In genomic region chr9:104107799-104108198, GRCh38 we compare ENCODE assay signal across 16 cellular contexts. TPM values are rescaled to one million over a fixed set of nuclear protein-coding genes. Genes with fewer than 3 reads are reported as not detected.
DNase-seq lines count a peak whose midpoint lies in the region; ATAC-seq lines count a peak whose summit lies in the region.
"Had no signal": no experiment of that assay in that cellular context is flagged by ENCODE, and none has a peak within 500 bp of the region (broad histone marks: within the 10 kb centered on the region; RNA-seq: fewer than 3 reads in every experiment).

No MANE protein-coding gene starts in this region.

- ATAC-seq in activated CD8-positive, alpha-beta memory T cell treated with anti-CD3 and anti-CD28 coated beads, Interleukin-2, amount 10 ng/mL, durations not matched to agents 7 days and 5 days: peak; percentile 57
- ATAC-seq in activated naive CD8-positive, alpha-beta T cell treated with anti-CD3 and anti-CD28 coated beads, Interleukin-2, amount 50 U/mL, for 24 hours: peak; percentile 28
- peak; percentile 28 for ATAC-seq in activated T-helper 17 cell treated with anti-CD3 and anti-CD28 coated beads, Interleukin-2, amount 50 U/mL, for 72 hours (replicated peaks)
- peak; percentile 51 for ATAC-seq in stimulated activated effector memory CD8-positive, alpha-beta T cell treated with anti-CD3 and anti-CD28 coated beads, Interleukin-12 subunit alpha, Interleukin-12 subunit beta, amount 100 ng/mL, for 72 hours
- ATAC-seq: A549; CD8-positive, alpha-beta T cell had no signal

- H3K27ac Mint-ChIP-seq in activated CD8-positive, alpha-beta memory T cell treated with anti-CD3 and anti-CD28 coated beads, Interleukin-2, amount 10 ng/mL, durations not matched to agents 7 days and 5 days: no peak overlapping the region
- H3K27ac Mint-ChIP-seq in activated naive CD8-positive, alpha-beta T cell treated with anti-CD3 and anti-CD28 coated beads, Interleukin-2, amount 50 U/mL, for 24 hours: no peak overlapping the region
- H3K27ac Mint-ChIP-seq in activated naive CD8-positive, alpha-beta T cell treated with anti-CD3 and anti-CD28 coated beads for 36 hours: no peak overlapping the region
- no peak overlapping the region for H3K27ac Mint-ChIP-seq in activated T-helper 17 cell treated with anti-CD3 and anti-CD28 coated beads, Interleukin-2, amount 50 U/mL, for 72 hours
- H3K27ac Mint-ChIP-seq in stimulated activated effector memory CD8-positive, alpha-beta T cell treated with anti-CD3 and anti-CD28 coated beads, Interleukin-12 subunit alpha, Interleukin-12 subunit beta, amount 100 ng/mL, for 72 hours: no peak overlapping the region
- H3K27ac Mint-ChIP-seq: B cell; CD4-positive, alpha-beta T cell; CD8-positive, alpha-beta T cell had no signal

- peak; percentile 53 for DNase-seq in activated CD8-positive, alpha-beta memory T cell treated with anti-CD3 and anti-CD28 coated beads, Interleukin-2, amount 10 ng/mL, durations not matched to agents 7 days and 5 days
- no peak for DNase-seq in activated CD8-positive, alpha-beta memory T cell treated with anti-CD3 and anti-CD28 coated beads, Interleukin-2, amount 50 U/mL, for 4 hours
- no peak for DNase-seq in activated naive CD8-positive, alpha-beta T cell treated with anti-CD3 and anti-CD28 coated beads, Interleukin-2, amount 50 U/mL, for 24 hours
- no peak for DNase-seq in activated naive CD8-positive, alpha-beta T cell treated with anti-CD3 and anti-CD28 coated beads for 36 hours
- DNase-seq in stimulated activated effector memory CD8-positive, alpha-beta T cell treated with anti-CD3 and anti-CD28 coated beads, Interleukin-12 subunit alpha, Interleukin-12 subunit beta, amount 100 ng/mL, for 72 hours (ENCODE audit: low spot score in 2 of 2): no peak
- DNase-seq in occipital lobe (lab: John Stamatoyannopoulos, UW): no peak
- DNase-seq: AML-193; Caco-2; Calu3; CD4-positive, alpha-beta T cell; CD8-positive, alpha-beta T cell; DMS79 treated with DMSO at 0.1 percent for 48 hours; GF-D8 had no signal

- CTCF ChIA-PET in activated CD8-positive, alpha-beta memory T cell treated with anti-CD3 and anti-CD28 coated beads, Interleukin-2, amount 10 ng/mL, durations not matched to agents 7 days and 5 days (lab: Charles Lee): no interaction called here

- peaks cover 52% of the 10 kb centered on the region for H3K36me3 Mint-ChIP-seq in activated CD8-positive, alpha-beta memory T cell treated with anti-CD3 and anti-CD28 coated beads, Interleukin-2, amount 10 ng/mL, durations not matched to agents 7 days and 5 days
- H3K36me3 Mint-ChIP-seq in activated naive CD8-positive, alpha-beta T cell treated with anti-CD3 and anti-CD28 coated beads, Interleukin-2, amount 50 U/mL, for 24 hours (ENCODE audit: low read depth): peaks cover 66% of the 10 kb centered on the region
- H3K36me3 Mint-ChIP-seq in activated naive CD8-positive, alpha-beta T cell treated with anti-CD3 and anti-CD28 coated beads for 36 hours: peaks cover 31% of the 10 kb centered on the region
- H3K36me3 Mint-ChIP-seq in activated T-helper 17 cell treated with anti-CD3 and anti-CD28 coated beads, Interleukin-2, amount 50 U/mL, for 72 hours (ENCODE audit: low read depth): peaks cover 91% of the 10 kb centered on the region
- peaks cover 58% of the 10 kb centered on the region for H3K36me3 Mint-ChIP-seq in stimulated activated effector memory CD8-positive, alpha-beta T cell treated with anti-CD3 and anti-CD28 coated beads, Interleukin-12 subunit alpha, Interleukin-12 subunit beta, amount 100 ng/mL, for 72 hours

- peaks cover 5% of the 10 kb centered on the region for H3K4me1 Mint-ChIP-seq in activated CD8-positive, alpha-beta memory T cell treated with anti-CD3 and anti-CD28 coated beads, Interleukin-2, amount 10 ng/mL, durations not matched to agents 7 days and 5 days
- H3K4me1 Mint-ChIP-seq in activated naive CD8-positive, alpha-beta T cell treated with anti-CD3 and anti-CD28 coated beads, Interleukin-2, amount 50 U/mL, for 24 hours: no peaks in the 10 kb centered on the region
- H3K4me1 Mint-ChIP-seq in activated naive CD8-positive, alpha-beta T cell treated with anti-CD3 and anti-CD28 coated beads for 36 hours: no peaks in the 10 kb centered on the region
- H3K4me1 Mint-ChIP-seq in activated T-helper 17 cell treated with anti-CD3 and anti-CD28 coated beads, Interleukin-2, amount 50 U/mL, for 72 hours: no peaks in the 10 kb centered on the region
- no peaks in the 10 kb centered on the region for H3K4me1 Mint-ChIP-seq in stimulated activated effector memory CD8-positive, alpha-beta T cell treated with anti-CD3 and anti-CD28 coated beads, Interleukin-12 subunit alpha, Interleukin-12 subunit beta, amount 100 ng/mL, for 72 hours
- H3K4me1 Mint-ChIP-seq: B cell had no signal

- no peaks in the 10 kb centered on the region for H3K9me3 Mint-ChIP-seq in activated CD8-positive, alpha-beta memory T cell treated with anti-CD3 and anti-CD28 coated beads, Interleukin-2, amount 10 ng/mL, durations not matched to agents 7 days and 5 days (ENCODE audit: low read depth)
- no peaks in the 10 kb centered on the region for H3K9me3 Mint-ChIP-seq in activated naive CD8-positive, alpha-beta T cell treated with anti-CD3 and anti-CD28 coated beads, Interleukin-2, amount 50 U/mL, for 24 hours
- H3K9me3 Mint-ChIP-seq in activated naive CD8-positive, alpha-beta T cell treated with anti-CD3 and anti-CD28 coated beads for 36 hours: no peaks in the 10 kb centered on the region
- H3K9me3 Mint-ChIP-seq in activated T-helper 17 cell treated with anti-CD3 and anti-CD28 coated beads, Interleukin-2, amount 50 U/mL, for 72 hours: no peaks in the 10 kb centered on the region
- no peaks in the 10 kb centered on the region for H3K9me3 Mint-ChIP-seq in stimulated activated effector memory CD8-positive, alpha-beta T cell treated with anti-CD3 and anti-CD28 coated beads, Interleukin-12 subunit alpha, Interleukin-12 subunit beta, amount 100 ng/mL, for 72 hours
- H3K9me3 Mint-ChIP-seq: CD4-positive, alpha-beta T cell; CD8-positive, alpha-beta T cell had no signal

- no peak overlapping the region for H3K4me3 Mint-ChIP-seq in activated CD8-positive, alpha-beta memory T cell treated with anti-CD3 and anti-CD28 coated beads, Interleukin-2, amount 10 ng/mL, durations not matched to agents 7 days and 5 days
- H3K4me3 Mint-ChIP-seq in activated naive CD8-positive, alpha-beta T cell treated with anti-CD3 and anti-CD28 coated beads, Interleukin-2, amount 50 U/mL, for 24 hours: no peak overlapping the region
- no peak overlapping the region for H3K4me3 Mint-ChIP-seq in activated naive CD8-positive, alpha-beta T cell treated with anti-CD3 and anti-CD28 coated beads for 36 hours
- H3K4me3 Mint-ChIP-seq in activated T-helper 17 cell treated with anti-CD3 and anti-CD28 coated beads, Interleukin-2, amount 50 U/mL, for 72 hours: no peak overlapping the region
- H3K4me3 Mint-ChIP-seq in stimulated activated effector memory CD8-positive, alpha-beta T cell treated with anti-CD3 and anti-CD28 coated beads, Interleukin-12 subunit alpha, Interleukin-12 subunit beta, amount 100 ng/mL, for 72 hours: no peak overlapping the region
- H3K4me3 Mint-ChIP-seq: B cell; CD4-positive, alpha-beta T cell; CD8-positive, alpha-beta T cell had no signal

- H3K27me3 Mint-ChIP-seq in activated CD8-positive, alpha-beta memory T cell treated with anti-CD3 and anti-CD28 coated beads, Interleukin-2, amount 10 ng/mL, durations not matched to agents 7 days and 5 days: no peaks in the 10 kb centered on the region
- no peaks in the 10 kb centered on the region for H3K27me3 Mint-ChIP-seq in activated naive CD8-positive, alpha-beta T cell treated with anti-CD3 and anti-CD28 coated beads, Interleukin-2, amount 50 U/mL, for 24 hours
- no peaks in the 10 kb centered on the region for H3K27me3 Mint-ChIP-seq in activated naive CD8-positive, alpha-beta T cell treated with anti-CD3 and anti-CD28 coated beads for 36 hours
- H3K27me3 Mint-ChIP-seq in activated T-helper 17 cell treated with anti-CD3 and anti-CD28 coated beads, Interleukin-2, amount 50 U/mL, for 72 hours: no peaks in the 10 kb centered on the region
- H3K27me3 Mint-ChIP-seq: B cell; CD4-positive, alpha-beta T cell had no signal

RNA-seq across cellular contexts. Expression of gene SMC2, which starts 13.7 kb away (rescaled TPM):
- 10 to 100 TPM; 60.0 to 68.8 TPM for total RNA-seq in activated CD8-positive, alpha-beta memory T cell treated with anti-CD3 and anti-CD28 coated beads, Interleukin-2, amount 10 ng/mL, durations not matched to agents 7 days and 5 days
- 10 to 100 TPM; 69.3 to 71.6 TPM for total RNA-seq in activated naive CD8-positive, alpha-beta T cell treated with anti-CD3 and anti-CD28 coated beads for 36 hours
- total RNA-seq in activated T-helper 17 cell treated with anti-CD3 and anti-CD28 coated beads, Interleukin-2, amount 50 U/mL, for 72 hours: 10 to 100 TPM; 58.8 to 68.3 TPM
- total RNA-seq in occipital lobe: 14.5 TPM
